ENCODE assay signal across 11 cellular contexts in genomic region chr2:30808695-30809094, GRCh38. TPM values are rescaled to one million over a fixed set of nuclear protein-coding genes. Genes with fewer than 3 reads are reported as not detected.
"Had no signal": no experiment of that assay in that cellular context is flagged by ENCODE, and none has a peak within 500 bp of the region (broad histone marks: within the 10 kb centered on the region; RNA-seq: fewer than 3 reads in every experiment).

No MANE protein-coding gene starts in this region.

- ATAC-seq: GM23338, HCT116 had no signal

- FAIRE-seq: H1, H54 had no signal

- H3K27ac ChIP-seq: GM23248 had no signal

- H3K9me3 ChIP-seq: HAP-1 had no signal

- DNase-seq: GM23248, GOT3, H7, H9, HCEC 1CT, HFFc6 had no signal

- H3K36me3 ChIP-seq: HAP-1 had no signal

- H3K4me3 ChIP-seq: GM23248, GM23338, HAP-1 had no signal

- H3K4me1 ChIP-seq: HAP-1 had no signal

RNA-seq across cellular contexts. Expression of gene CAPN13, which starts 1.4 kb away (rescaled TPM):
- total RNA-seq: GM23248, HFFc6 had no signal
- polyA plus RNA-seq: GM23248 had no signal
